Comparison of ENCODE assay signal across 17 cellular contexts in genomic region chr15:87591521-87591920, GRCh38.
DNase-seq lines count a peak whose midpoint lies in the region; ATAC-seq and TF ChIP-seq lines count a peak whose summit lies in the region.
"Had no signal": no experiment of that assay in that cellular context is flagged by ENCODE, and none has a peak within 500 bp of the region (broad histone marks: within the 10 kb centered on the region; RNA-seq: fewer than 3 reads in every experiment).

No MANE protein-coding gene starts in this region.

- H3K4me1 Mint-ChIP-seq in GM23338 = peaks cover 3% of the 10 kb centered on the region

- H3K27ac ChIP-seq in WERI-Rb-1 = no peak overlapping the region
- H3K27ac ChIP-seq in mesendoderm (ENCODE audit: low read depth, low read length) = no peak overlapping the region
- H3K27ac ChIP-seq in GM23338 (ENCODE audit: low read depth) = no peak overlapping the region
- no peak overlapping the region for H3K27ac ChIP-seq in heart right ventricle
- H3K27ac ChIP-seq: BLaER1 treated with 17β-estradiol and CSF1 and Interleukin-3, amounts not matched to agents 10 nM and 100 nM had no signal

- no peaks in the 10 kb centered on the region for H3K79me2 ChIP-seq in mesendoderm (ENCODE audit: control insufficient read depth, insufficient read depth, low read length)
- H3K79me2 ChIP-seq in GM23338 (replicated peaks; ENCODE audit: insufficient read depth) = no peaks in the 10 kb centered on the region

- no peak overlapping the region for H2BK15ac ChIP-seq in mesendoderm (replicated peaks; ENCODE audit: low read depth)

- H4K20me1 ChIP-seq in GM23338 (replicated peaks; ENCODE audit: insufficient read depth) = no peaks in the 10 kb centered on the region
- H4K20me1 ChIP-seq: BLaER1 treated with 17β-estradiol and CSF1 and Interleukin-3, amounts not matched to agents 10 nM and 100 nM had no signal

- TF ChIP-seq CTCF in WERI-Rb-1 (IDR thresholded peaks at IDR 0.05; ENCODE audit: low read depth, low read length) (no peak), GM23338 (conservative IDR thresholded peaks at IDR 0.05; ENCODE audit: low read depth in 2 of 2) (0 out of 4 replicates have a peak, but pooled peaks of 1 of the 2 experiments have one; percentile 18), heart right ventricle (IDR thresholded peaks at IDR 0.05) (no peak)

- no peak overlapping the region for H2BK120ac ChIP-seq in mesendoderm (ENCODE audit: low read depth, low read length)

- WGBS in mesendoderm (ENCODE audit: extremely low coverage, insufficient coverage, low lambda C conversion rate) = no CpG with 5 or more reads among the region's 1 CpG
- 91 to 100% methylated on average over 1 of the region's 1 CpG for WGBS in heart right ventricle, 2 donors

- H3F3A ChIP-seq in GM23338 (replicated peaks; ENCODE audit: low read depth) = no peaks in the 10 kb centered on the region

- no peak overlapping the region for H3K4ac ChIP-seq in mesendoderm (ENCODE audit: low read depth, low read length)

- no peak overlapping the region for H4K5ac ChIP-seq in mesendoderm (ENCODE audit: low read length)

- peaks cover 8% of the 10 kb centered on the region for H3K9me3 Mint-ChIP-seq in GM23338
- H3K9me3 Mint-ChIP-seq: CD8-positive, alpha-beta T cell had no signal

- no peaks in the 10 kb centered on the region for H3K9me2 ChIP-seq in GM23338 (ENCODE audit: insufficient read depth)

- peaks cover 4% of the 10 kb centered on the region for H3K27me3 Mint-ChIP-seq in GM23338 (ENCODE audit: insufficient read depth, low read depth, poor library complexity)

- no peak overlapping the region for H3K4me3 Mint-ChIP-seq in GM23338
- H3K4me3 Mint-ChIP-seq: CD8-positive, alpha-beta T cell; H9 had no signal

- H3K27me3 ChIP-seq in WERI-Rb-1 (ENCODE audit: insufficient read depth, low read depth, severe bottlenecking) = no peaks in the 10 kb centered on the region
- H3K27me3 ChIP-seq in mesendoderm (ENCODE audit: insufficient read depth, low read length, poor library complexity) = no peaks in the 10 kb centered on the region
- H3K27me3 ChIP-seq in GM23338 (ENCODE audit: insufficient read depth) = no peaks in the 10 kb centered on the region
- H3K27me3 ChIP-seq in heart right ventricle = no peaks in the 10 kb centered on the region
- H3K27me3 ChIP-seq: BLaER1 treated with 17β-estradiol and CSF1 and Interleukin-3, amounts not matched to agents 10 nM and 100 nM had no signal

- no peak overlapping the region for H4K8ac ChIP-seq in mesendoderm (ENCODE audit: low read depth, low read length)

- no peak overlapping the region for H3K27ac Mint-ChIP-seq in GM23338
- H3K27ac Mint-ChIP-seq: CD8-positive, alpha-beta T cell had no signal

- H3K9ac ChIP-seq in mesendoderm (ENCODE audit: low read length) = no peak overlapping the region
- H3K9ac ChIP-seq: BLaER1 treated with 17β-estradiol and CSF1 and Interleukin-3, amounts not matched to agents 10 nM and 100 nM had no signal

- no peaks in the 10 kb centered on the region for H3K79me1 ChIP-seq in mesendoderm (ENCODE audit: low read length)

- H3K56ac ChIP-seq in mesendoderm (ENCODE audit: low read length) = no peak overlapping the region

- intact Hi-C loops in heart right ventricle (cut with DNase I) = loop anchor here in 1 of 10 donors (10.0 kb wide), 1 partner anchor 57 kb away; no protein-coding TSS in a partner anchor

- H3K36me3 Mint-ChIP-seq in GM23338 (ENCODE audit: low read depth) = no peaks in the 10 kb centered on the region
- H3K36me3 Mint-ChIP-seq: CD8-positive, alpha-beta T cell had no signal

- H3K4me2 ChIP-seq in mesendoderm (ENCODE audit: low read length) = no peak overlapping the region
- no peak overlapping the region for H3K4me2 ChIP-seq in GM23338

- ATAC-seq in GM23338 = no peak
- no peak for ATAC-seq in heart right ventricle
- ATAC-seq: CD8-positive, alpha-beta T cell; GM12878 had no signal

- H3K23ac ChIP-seq in mesendoderm (ENCODE audit: low read length) = no peak overlapping the region

- no peaks in the 10 kb centered on the region for H3K9me3 ChIP-seq in WERI-Rb-1 (ENCODE audit: severe bottlenecking)
- H3K9me3 ChIP-seq in heart right ventricle = peaks cover 0 to 5% (median 0%) of the 10 kb centered on the region in 11 donors

- peak; percentile 21 for DNase-seq in NCI-H748 (lab: John Stamatoyannopoulos, UW; ENCODE audit: unreplicated experiment)
- DNase-seq in NCI-H748 treated with DMSO at 0.1 percent for 48 hours (lab: John Stamatoyannopoulos, UW) = no peak
- peak; percentile 18 for DNase-seq in NCI-H1417 treated with DMSO at 0.1 percent for 48 hours (lab: John Stamatoyannopoulos, UW)
- DNase-seq in WERI-Rb-1 = peak; percentile 8
- DNase-seq in mesendoderm = peak; percentile 56
- DNase-seq in GM23338 (ENCODE audit: low spot score) = no peak
- no peak for DNase-seq in NCI-H524 (lab: John Stamatoyannopoulos, UW)
- DNase-seq in heart right ventricle = no peak
- DNase-seq: 8988T; CD8-positive, alpha-beta T cell; DMS 273 treated with DMSO at 0.1 percent for 48 hours; DMS53; DND-41; EL; H9 had no signal

- no peak overlapping the region for H2BK5ac ChIP-seq in mesendoderm (ENCODE audit: low read length)

- H2AK5ac ChIP-seq in mesendoderm (ENCODE audit: low read length) = no peak overlapping the region

- no peak overlapping the region for H2AFZ ChIP-seq in GM23338

- H3K36me3 ChIP-seq in WERI-Rb-1 = no peaks in the 10 kb centered on the region
- H3K36me3 ChIP-seq in mesendoderm (ENCODE audit: control insufficient read depth, insufficient read depth, low read length) = no peaks in the 10 kb centered on the region
- H3K36me3 ChIP-seq in GM23338 (ENCODE audit: insufficient read depth) = no peaks in the 10 kb centered on the region
- no peaks in the 10 kb centered on the region for H3K36me3 ChIP-seq in heart right ventricle
- H3K36me3 ChIP-seq: BLaER1 treated with 17β-estradiol and CSF1 and Interleukin-3, amounts not matched to agents 10 nM and 100 nM had no signal

- no peak overlapping the region for H3K4me3 ChIP-seq in WERI-Rb-1 (ENCODE audit: low read depth, low read length)
- no peak overlapping the region for H3K4me3 ChIP-seq in mesendoderm (ENCODE audit: low read length)
- no peak overlapping the region for H3K4me3 ChIP-seq in GM23338
- no peak overlapping the region for H3K4me3 ChIP-seq in heart right ventricle
- H3K4me3 ChIP-seq: BLaER1 treated with 17β-estradiol and CSF1 and Interleukin-3, amounts not matched to agents 10 nM and 100 nM; GM12878 had no signal

- no peak overlapping the region for H3K18ac ChIP-seq in mesendoderm (ENCODE audit: low read length)

- H3K4me1 ChIP-seq in mesendoderm (ENCODE audit: control insufficient read depth, low read depth, low read length) (no peaks in the 10 kb centered on the region), GM23338 (ENCODE audit: insufficient read depth) (no peaks in the 10 kb centered on the region), heart right ventricle (peaks cover 0 to 21% (median 9%) of the 10 kb centered on the region in 9 donors)

TF ChIP-seq in GM23338, 12 proteins besides CTCF, POLR2A, EP300 and RAD21:
- no peak for TF ChIP-seq EZH2phosphoT487 (IDR thresholded peaks at IDR 0.05; ENCODE audit: unreplicated experiment)

Comparison
In these comparisons a context has a peak if more than half of its experiments do, and no peak if none do; other contexts are left out.
1. DNase-seq: peak in NCI-H748 (single experiment), NCI-H1417 treated with DMSO at 0.1 percent for 48 hours (single experiment), WERI-Rb-1 (single experiment) and mesendoderm (single experiment); none in NCI-H748 treated with DMSO at 0.1 percent for 48 hours (single experiment), GM23338 (single experiment), NCI-H524 (0 of 2) and heart right ventricle (0 of 2).